In the genomic region with DNA sequence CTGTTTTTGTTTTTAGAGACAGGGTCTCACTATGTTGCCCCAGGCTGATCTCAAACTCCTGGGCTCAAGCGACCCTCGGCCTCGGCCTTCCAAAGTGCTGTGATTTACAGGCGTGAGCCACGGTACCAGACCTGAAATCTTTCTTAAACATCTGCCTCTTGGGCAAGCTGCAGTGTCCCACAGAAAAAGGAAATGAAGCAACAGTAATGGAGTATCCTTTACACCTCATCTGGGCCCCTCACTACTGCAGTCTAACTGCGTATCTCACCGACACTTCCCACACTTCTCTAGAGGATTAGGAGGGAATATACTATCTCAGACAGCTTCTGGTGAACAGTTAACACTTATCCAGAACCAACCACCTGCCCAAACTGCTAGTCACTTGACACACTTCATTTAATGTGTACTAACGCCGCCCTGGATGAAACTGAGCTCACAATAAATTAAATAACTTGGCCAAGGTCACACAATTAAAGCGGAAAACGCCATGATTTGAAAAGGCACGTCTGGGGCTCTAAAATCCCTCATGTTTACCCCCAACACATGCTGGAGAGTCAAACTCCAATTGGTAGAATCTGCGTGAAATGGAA, we compare ENCODE assay signal across 8 cellular contexts. TPM values are rescaled to one million over a fixed set of nuclear protein-coding genes. Genes with fewer than 3 reads are reported as not detected.
DNase-seq lines count a peak whose midpoint lies in the region; ATAC-seq, FAIRE-seq and TF ChIP-seq lines count a peak whose summit lies in the region.

No MANE protein-coding gene starts in this region.

- ATAC-seq in A549, result no peak
- ATAC-seq in T-helper 17 cell, result no peak
- no peak for ATAC-seq in HG03039 (IDR thresholded peaks at IDR 0.05; ENCODE audit: unreplicated experiment)
- no peak for ATAC-seq in HG02571 (IDR thresholded peaks at IDR 0.05; ENCODE audit: unreplicated experiment)
- ATAC-seq in GM21423 (IDR thresholded peaks at IDR 0.05; ENCODE audit: unreplicated experiment), result no peak

- TF ChIP-seq POLR2A in A549 (IDR thresholded peaks at IDR 0.05; ENCODE audit: low read length) (no peak), esophagus squamous epithelium (IDR thresholded peaks at IDR 0.05) (no peak)

- H3K4me1 ChIP-seq in A549, result peaks cover 19% of the 10 kb centered on the region
- peaks cover 14 to 54% (median 30%) of the 10 kb centered on the region in 3 donors for H3K4me1 ChIP-seq in esophagus squamous epithelium

- intact Hi-C loops in esophagus squamous epithelium (cut with DNase I), result loop anchor here (10.0 kb wide), 1 partner anchor 265 kb away; no protein-coding TSS in a partner anchor

- no peaks in the 10 kb centered on the region for H3K9me3 Mint-ChIP-seq in progenitor cell of endocrine pancreas (ENCODE audit: low read depth)

- H3K27me3 Mint-ChIP-seq in T-helper 17 cell (no peaks in the 10 kb centered on the region), progenitor cell of endocrine pancreas (no peaks in the 10 kb centered on the region)

- H3K36me3 Mint-ChIP-seq in T-helper 17 cell (ENCODE audit: low read depth), result peaks cover 4% of the 10 kb centered on the region
- H3K36me3 Mint-ChIP-seq in progenitor cell of endocrine pancreas (ENCODE audit: insufficient read depth), result no peaks in the 10 kb centered on the region

- no peak for TF ChIP-seq RAD21 in A549 (conservative IDR thresholded peaks at IDR 0.05 in 1 of 2, IDR thresholded peaks at IDR 0.05 in 1 of 2)

- H3K36me3 ChIP-seq in H7 (replicated peaks; ENCODE audit: control insufficient read depth, insufficient read depth, low read length) (no peaks in the 10 kb centered on the region), esophagus squamous epithelium (peaks cover 0 to 8% (median 0%) of the 10 kb centered on the region in 3 donors)

- H3K27ac ChIP-seq in A549, result peak overlapping the region; percentile 88 to 95
- H3K27ac ChIP-seq in esophagus squamous epithelium, result peak overlapping the region; percentile 90 to 97 (median 96)

- POLR2A ChIA-PET in A549 (lab: Yijun Ruan, JAX), result no interaction called here

- H3K4me1 Mint-ChIP-seq in T-helper 17 cell (peaks cover 42% of the 10 kb centered on the region), progenitor cell of endocrine pancreas (ENCODE audit: low read depth) (peaks cover 27% of the 10 kb centered on the region)

- DNase-seq in A549 (ENCODE audit: low read depth in 1 of 2, low spot score in 1 of 2) (no peak), H7 (no peak), T-helper 17 cell (no peak), esophagus squamous epithelium (lab: John Stamatoyannopoulos, UW) (no peak), progenitor cell of endocrine pancreas (ENCODE audit: low spot score, unreplicated experiment) (no peak)

- CTCF ChIA-PET in A549 (lab: Yijun Ruan, JAX), result interaction anchor here (0.6 to 1.9 kb wide), 4 partner anchors 14 to 276 kb away, joined by 3 to 5 read pairs (median 4); no protein-coding TSS in a partner anchor

- H3K27ac Mint-ChIP-seq in T-helper 17 cell (peak overlapping the region; percentile 98), progenitor cell of endocrine pancreas (peak overlapping the region; percentile 100)

- peak overlapping the region; percentile 97 for H3K4me3 Mint-ChIP-seq in T-helper 17 cell
- H3K4me3 Mint-ChIP-seq in progenitor cell of endocrine pancreas (ENCODE audit: low read depth), result peak overlapping the region; percentile 96

- FAIRE-seq in A549 (lab: Jason Lieb, UNC), result no peak

- peak overlapping the region; percentile 95 for H3K4me3 ChIP-seq in A549
- H3K4me3 ChIP-seq in H7 (ENCODE audit: insufficient read depth, low read depth, low read length), result peak overlapping the region; percentile 99
- H3K4me3 ChIP-seq in esophagus squamous epithelium, result peak overlapping the region; percentile 93 to 98 (median 94)

- H3K4me2 ChIP-seq in A549, result peak overlapping the region; percentile 92

- 6% methylated on average over 13 of the region's 13 CpGs for WGBS in A549 (ENCODE audit: missing lambda C conversion rate)
- WGBS in esophagus squamous epithelium, 2 donors, result 8 to 12% methylated on average over 13 of the region's 13 CpGs

- no peak for TF ChIP-seq EP300 in A549 (IDR thresholded peaks at IDR 0.05)

- H3K27me3 ChIP-seq in H7 (ENCODE audit: control insufficient read depth, insufficient read depth, low read length) (no peaks in the 10 kb centered on the region), esophagus squamous epithelium (no peaks in the 10 kb centered on the region)

- H3K9me3 ChIP-seq in A549, result no peaks in the 10 kb centered on the region
- no peaks in the 10 kb centered on the region for H3K9me3 ChIP-seq in T-helper 17 cell (ENCODE audit: control insufficient read depth, low read length, poor library complexity, severe bottlenecking)
- H3K9me3 ChIP-seq in esophagus squamous epithelium, result no peaks in the 10 kb centered on the region

- TF ChIP-seq CTCF in A549 (IDR thresholded peaks at IDR 0.05) (no peak), esophagus squamous epithelium (IDR thresholded peaks at IDR 0.05) (no peak), progenitor cell of endocrine pancreas (IDR thresholded peaks at IDR 0.05; ENCODE audit: unreplicated experiment) (no peak)

TF ChIP-seq in A549, 52 proteins besides CTCF, POLR2A, EP300 and RAD21:
- TF ChIP-seq SREBF2 (IDR thresholded peaks at IDR 0.05) (no peak), KDM1A (IDR thresholded peaks at IDR 0.05; ENCODE audit: low read depth) (no peak), ZC3H11A (IDR thresholded peaks at IDR 0.05) (no peak), NPAS2 (CRISPR knock-in tag; IDR thresholded peaks at IDR 0.05; ENCODE audit: borderline replicate concordance) (no peak), HEYL (CRISPR knock-in tag; IDR thresholded peaks at IDR 0.05) (no peak), MYC (IDR thresholded peaks at IDR 0.05; ENCODE audit: borderline replicate concordance, low read length) (no peak), PHF8 (IDR thresholded peaks at IDR 0.05; ENCODE audit: borderline replicate concordance, low read depth) (no peak), FOSB (CRISPR knock-in tag; IDR thresholded peaks at IDR 0.05) (no peak), HOXB5 (CRISPR knock-in tag; IDR thresholded peaks at IDR 0.05) (no peak), JUN (IDR thresholded peaks at IDR 0.05) (no peak), CHD4 (IDR thresholded peaks at IDR 0.05; ENCODE audit: borderline replicate concordance) (no peak), CEBPB (IDR thresholded peaks at IDR 0.05) (no peak), NR3C1 (IDR thresholded peaks at IDR 0.05) (no peak), CBX2 (IDR thresholded peaks at IDR 0.05; ENCODE audit: borderline replicate concordance, low read depth) (no peak)
- TF ChIP-seq, protein P1, sequence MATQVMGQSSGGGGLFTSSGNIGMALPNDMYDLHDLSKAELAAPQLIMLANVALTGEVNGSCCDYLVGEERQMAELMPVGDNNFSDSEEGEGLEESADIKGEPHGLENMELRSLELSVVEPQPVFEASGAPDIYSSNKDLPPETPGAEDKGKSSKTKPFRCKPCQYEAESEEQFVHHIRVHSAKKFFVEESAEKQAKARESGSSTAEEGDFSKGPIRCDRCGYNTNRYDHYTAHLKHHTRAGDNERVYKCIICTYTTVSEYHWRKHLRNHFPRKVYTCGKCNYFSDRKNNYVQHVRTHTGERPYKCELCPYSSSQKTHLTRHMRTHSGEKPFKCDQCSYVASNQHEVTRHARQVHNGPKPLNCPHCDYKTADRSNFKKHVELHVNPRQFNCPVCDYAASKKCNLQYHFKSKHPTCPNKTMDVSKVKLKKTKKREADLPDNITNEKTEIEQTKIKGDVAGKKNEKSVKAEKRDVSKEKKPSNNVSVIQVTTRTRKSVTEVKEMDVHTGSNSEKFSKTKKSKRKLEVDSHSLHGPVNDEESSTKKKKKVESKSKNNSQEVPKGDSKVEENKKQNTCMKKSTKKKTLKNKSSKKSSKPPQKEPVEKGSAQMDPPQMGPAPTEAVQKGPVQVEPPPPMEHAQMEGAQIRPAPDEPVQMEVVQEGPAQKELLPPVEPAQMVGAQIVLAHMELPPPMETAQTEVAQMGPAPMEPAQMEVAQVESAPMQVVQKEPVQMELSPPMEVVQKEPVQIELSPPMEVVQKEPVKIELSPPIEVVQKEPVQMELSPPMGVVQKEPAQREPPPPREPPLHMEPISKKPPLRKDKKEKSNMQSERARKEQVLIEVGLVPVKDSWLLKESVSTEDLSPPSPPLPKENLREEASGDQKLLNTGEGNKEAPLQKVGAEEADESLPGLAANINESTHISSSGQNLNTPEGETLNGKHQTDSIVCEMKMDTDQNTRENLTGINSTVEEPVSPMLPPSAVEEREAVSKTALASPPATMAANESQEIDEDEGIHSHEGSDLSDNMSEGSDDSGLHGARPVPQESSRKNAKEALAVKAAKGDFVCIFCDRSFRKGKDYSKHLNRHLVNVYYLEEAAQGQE (IDR thresholded peaks at IDR 0.05), result no peak
- TF ChIP-seq, protein P2, sequence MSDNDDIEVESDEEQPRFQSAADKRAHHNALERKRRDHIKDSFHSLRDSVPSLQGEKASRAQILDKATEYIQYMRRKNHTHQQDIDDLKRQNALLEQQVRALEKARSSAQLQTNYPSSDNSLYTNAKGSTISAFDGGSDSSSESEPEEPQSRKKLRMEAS (IDR thresholded peaks at IDR 0.05), result no peak
- TF ChIP-seq, protein P3, sequence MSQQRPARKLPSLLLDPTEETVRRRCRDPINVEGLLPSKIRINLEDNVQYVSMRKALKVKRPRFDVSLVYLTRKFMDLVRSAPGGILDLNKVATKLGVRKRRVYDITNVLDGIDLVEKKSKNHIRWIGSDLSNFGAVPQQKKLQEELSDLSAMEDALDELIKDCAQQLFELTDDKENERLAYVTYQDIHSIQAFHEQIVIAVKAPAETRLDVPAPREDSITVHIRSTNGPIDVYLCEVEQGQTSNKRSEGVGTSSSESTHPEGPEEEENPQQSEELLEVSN (IDR thresholded peaks at IDR 0.05; ENCODE audit: borderline replicate concordance, low read depth), result no peak

RNA-seq across cellular contexts. Expression of a gene that starts 1.0 kb away (rescaled TPM):
- polyA plus RNA-seq in A549 (2011; rRNA removed) (219 and 258 TPM in 2 replicates), A549 (2017; fragmentation: RNase III; extraction: RNeasy Plus Mini Kit Qiagen cat#74134 plus additional on column Dnase treatment) (126 to 130 TPM (median 127 TPM) in 3 replicates)
- polyA plus RNA-seq in A549 (2012; cell fraction: cytosol; rRNA removed), result 80.0 and 83.8 TPM in 2 replicates
- 29.7 and 52.2 TPM in 2 replicates for polyA plus RNA-seq in A549 (2012; cell fraction: nucleus; rRNA removed)
- 83.2 and 85.8 TPM in 2 replicates for polyA minus RNA-seq in A549 (2011; rRNA and poly(A)+ RNA removed)
- total RNA-seq in H7 (2014; rRNA removed; shearing (Covaris generic)), result 149 and 154 TPM in 2 replicates
- total RNA-seq in T-helper 17 cell (10 to 100 TPM; 50.9 to 55.3 TPM), esophagus squamous epithelium (100 to 1,000 TPM in 2 of 4 donors, 10 to 100 TPM in 2; 51.3 to 152 (median 104) TPM), progenitor cell of endocrine pancreas (84.3 and 85.7 TPM in 2 replicates)
